In genomic region chr6:28794175-28795002, GRCh38 we compare ENCODE assay signal across 8 cellular contexts.
A peak's percentile ranks its signal among the peaks of the same experiment; 100 is the strongest.
DNase-seq lines count a peak whose midpoint lies in the region; ATAC-seq and TF ChIP-seq lines count a peak whose summit lies in the region.

No MANE protein-coding gene starts in this region.

- DNase-seq in AG04449 (ENCODE audit: low read depth, low spot score) (no peak), HEK293T (ENCODE audit: extremely low spot score) (no peak), SKM-1 (lab: John Stamatoyannopoulos, UW; ENCODE audit: unreplicated experiment) (peak; percentile 57), fibroblast of the aortic adventitia (ENCODE audit: low read depth) (peak; percentile 43), NCI-H1436 (lab: John Stamatoyannopoulos, UW) (no peak), NCI-H187 treated with DMSO at 0.1 percent for 48 hours (lab: John Stamatoyannopoulos, UW) (no peak), SJCRH30 (no peak)

- no peaks in the 10 kb centered on the region for H3K4me1 ChIP-seq in SJCRH30

- H3K4me3 ChIP-seq in AG04449 (ENCODE audit: low read depth, low read length): peak overlapping the region; percentile 61
- H3K4me3 ChIP-seq in fibroblast of the aortic adventitia (ENCODE audit: low read depth, low read length): peak overlapping the region; percentile 58
- H3K4me3 ChIP-seq in SJCRH30: no peak overlapping the region

- POLR2A ChIA-PET in AG04449 (lab: Yijun Ruan, JAX) (no interaction called here), HEK293T (lab: Yijun Ruan, JAX) (interaction anchor here (0.7 to 2.6 kb wide), 10 partner anchors 14 to 901 kb away, joined by 3 to 14 read pairs (median 4); a partner anchor contains a TSS)

- no peak for ATAC-seq in HG02678 (IDR thresholded peaks at IDR 0.05; ENCODE audit: unreplicated experiment)

- no peaks in the 10 kb centered on the region for H3K27me3 ChIP-seq in SJCRH30

- no peak for TF ChIP-seq CTCF in AG04449 (IDR thresholded peaks at IDR 0.05; ENCODE audit: insufficient read depth, low read length, missing control alignments)
- no peak for TF ChIP-seq CTCF in fibroblast of the aortic adventitia (IDR thresholded peaks at IDR 0.05; ENCODE audit: insufficient read depth, low read length)

- H3K9me3 ChIP-seq in SJCRH30 (replicated peaks): no peaks in the 10 kb centered on the region

- CTCF ChIA-PET in AG04449 (lab: Yijun Ruan, JAX): interaction anchor here (1.2 to 1.6 kb wide), 2 partner anchors 45 to 222 kb away, joined by 4 to 5 read pairs; no protein-coding TSS in a partner anchor
- CTCF ChIA-PET in HEK293T (lab: Yijun Ruan, JAX): interaction anchor here (0.5 to 2.6 kb wide), 6 partner anchors 22 to 190 kb away, joined by 3 to 12 read pairs (median 5); no protein-coding TSS in a partner anchor

- H3K27ac ChIP-seq in SJCRH30: no peak overlapping the region

- no peaks in the 10 kb centered on the region for H3K36me3 ChIP-seq in SJCRH30

TF ChIP-seq in HEK293T, 16 proteins besides CTCF, POLR2A, EP300 and RAD21:
- no peak for TF ChIP-seq FOXK2 (IDR thresholded peaks at IDR 0.05)
- TF ChIP-seq HDGF (IDR thresholded peaks at IDR 0.05; ENCODE audit: borderline replicate concordance): no peak
- TF ChIP-seq L3MBTL2 (conservative IDR thresholded peaks at IDR 0.05): peak; percentile 30
- TF ChIP-seq ZNF384 (IDR thresholded peaks at IDR 0.05): no peak

Comparison
In these comparisons a context has a peak if more than half of its experiments do, and no peak if none do; other contexts are left out.
1. DNase-seq: peak in SKM-1 (single experiment) and fibroblast of the aortic adventitia (single experiment); none in AG04449 (single experiment), HEK293T (single experiment), NCI-H1436 (single experiment), NCI-H187 treated with DMSO at 0.1 percent for 48 hours (single experiment) and SJCRH30 (0 of 2).